ENCODE assay signal across 1 cellular context in the genomic region with DNA sequence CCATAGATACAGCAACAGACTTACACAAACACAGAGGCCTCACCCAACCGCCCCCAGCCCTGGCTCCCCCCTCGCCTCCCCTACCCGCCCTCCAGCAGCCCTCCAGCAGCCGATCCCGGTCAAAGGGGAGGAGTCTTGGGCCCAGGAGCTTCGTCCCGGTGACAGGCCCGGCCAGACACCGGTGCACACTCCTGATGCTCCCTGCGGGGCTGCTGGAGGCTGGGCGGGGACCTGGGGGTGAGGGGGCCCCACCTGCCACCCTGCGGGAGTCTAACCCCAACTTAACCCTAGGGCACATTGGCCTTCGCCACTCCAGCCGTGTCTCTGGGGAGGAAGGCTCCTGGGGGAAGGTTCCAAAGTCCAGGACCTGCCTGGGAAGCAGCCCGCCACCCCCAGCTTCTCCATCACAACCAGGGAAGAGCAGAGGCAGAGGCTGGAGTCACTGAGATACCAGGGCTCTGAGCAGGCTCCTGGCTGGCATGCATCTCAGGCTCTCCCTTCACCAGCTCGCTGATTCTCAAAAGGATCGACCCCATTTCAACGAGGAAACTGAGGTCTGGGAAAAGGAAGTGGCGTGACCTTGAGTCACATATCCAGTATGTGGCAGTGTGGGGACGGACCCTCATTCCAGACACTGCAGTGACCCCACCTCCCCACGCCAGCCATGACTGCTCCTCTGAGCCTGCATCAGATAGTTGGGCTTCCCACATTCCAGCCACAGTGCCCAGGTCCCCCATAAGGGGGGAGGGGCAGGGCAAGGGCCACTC.
TF ChIP-seq lines count a peak whose summit lies in the region.

No MANE protein-coding gene starts in this region.

TF ChIP-seq in A549, 52 proteins besides CTCF, POLR2A, EP300 and RAD21 (continued from another document):
- TF ChIP-seq, protein P1, sequence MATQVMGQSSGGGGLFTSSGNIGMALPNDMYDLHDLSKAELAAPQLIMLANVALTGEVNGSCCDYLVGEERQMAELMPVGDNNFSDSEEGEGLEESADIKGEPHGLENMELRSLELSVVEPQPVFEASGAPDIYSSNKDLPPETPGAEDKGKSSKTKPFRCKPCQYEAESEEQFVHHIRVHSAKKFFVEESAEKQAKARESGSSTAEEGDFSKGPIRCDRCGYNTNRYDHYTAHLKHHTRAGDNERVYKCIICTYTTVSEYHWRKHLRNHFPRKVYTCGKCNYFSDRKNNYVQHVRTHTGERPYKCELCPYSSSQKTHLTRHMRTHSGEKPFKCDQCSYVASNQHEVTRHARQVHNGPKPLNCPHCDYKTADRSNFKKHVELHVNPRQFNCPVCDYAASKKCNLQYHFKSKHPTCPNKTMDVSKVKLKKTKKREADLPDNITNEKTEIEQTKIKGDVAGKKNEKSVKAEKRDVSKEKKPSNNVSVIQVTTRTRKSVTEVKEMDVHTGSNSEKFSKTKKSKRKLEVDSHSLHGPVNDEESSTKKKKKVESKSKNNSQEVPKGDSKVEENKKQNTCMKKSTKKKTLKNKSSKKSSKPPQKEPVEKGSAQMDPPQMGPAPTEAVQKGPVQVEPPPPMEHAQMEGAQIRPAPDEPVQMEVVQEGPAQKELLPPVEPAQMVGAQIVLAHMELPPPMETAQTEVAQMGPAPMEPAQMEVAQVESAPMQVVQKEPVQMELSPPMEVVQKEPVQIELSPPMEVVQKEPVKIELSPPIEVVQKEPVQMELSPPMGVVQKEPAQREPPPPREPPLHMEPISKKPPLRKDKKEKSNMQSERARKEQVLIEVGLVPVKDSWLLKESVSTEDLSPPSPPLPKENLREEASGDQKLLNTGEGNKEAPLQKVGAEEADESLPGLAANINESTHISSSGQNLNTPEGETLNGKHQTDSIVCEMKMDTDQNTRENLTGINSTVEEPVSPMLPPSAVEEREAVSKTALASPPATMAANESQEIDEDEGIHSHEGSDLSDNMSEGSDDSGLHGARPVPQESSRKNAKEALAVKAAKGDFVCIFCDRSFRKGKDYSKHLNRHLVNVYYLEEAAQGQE (IDR thresholded peaks at IDR 0.05) = no peak
- no peak for TF ChIP-seq HES2 (IDR thresholded peaks at IDR 0.05)
